Comparison of ENCODE assay signal across 22 cellular contexts in genomic region chr10:7428673-7429350, GRCh38. TPM values are rescaled to one million over a fixed set of nuclear protein-coding genes. Genes with fewer than 3 reads are reported as not detected.
DNase-seq lines count a peak whose midpoint lies in the region; ATAC-seq, FAIRE-seq and TF ChIP-seq lines count a peak whose summit lies in the region.
"Had no signal": no experiment of that assay in that cellular context is flagged by ENCODE, and none has a peak within 500 bp of the region (broad histone marks: within the 10 kb centered on the region; RNA-seq: fewer than 3 reads in every experiment).

No MANE protein-coding gene starts in this region.

- H4K20me1 ChIP-seq in GM12878 (ENCODE audit: control insufficient read depth, insufficient read depth) = no peaks in the 10 kb centered on the region

- H3K79me2 ChIP-seq in GM12878 (ENCODE audit: control insufficient read depth, insufficient read depth, low read length) = no peaks in the 10 kb centered on the region
- H3K79me2 ChIP-seq in mesendoderm (ENCODE audit: control insufficient read depth, insufficient read depth, low read length) = no peaks in the 10 kb centered on the region

- no peak for TF ChIP-seq EP300 in GM12878 (IDR thresholded peaks at IDR 0.05; ENCODE audit: borderline replicate concordance in 1 of 2, control insufficient read depth in 1 of 2, low read depth in 2 of 2, low read length in 2 of 2)

- FAIRE-seq in GM12878 (lab: Jason Lieb, UNC) = no peak
- FAIRE-seq: HepG2 had no signal

- WGBS in GM12878 (ENCODE audit: insufficient coverage, insufficient replicate concordance, low lambda C conversion rate, missing lambda C conversion rate) = 43% methylated on average over 5 of the region's 5 CpGs
- whole genome bisulfite sequencing in mesendoderm (ENCODE audit: extremely low coverage, insufficient coverage, low lambda C conversion rate) = no CpG with 5 or more reads among the region's 5 CpGs
- WGBS in aorta, 2 donors = 45 to 52% methylated on average over 5 of the region's 5 CpGs

- RAD21 ChIA-PET in GM12878 (lab: Charles Lee; ENCODE audit: unreplicated experiment) = interaction anchor here (0.9 kb wide), 1 partner anchor 10 kb away, joined by 3 read pairs; no protein-coding TSS in a partner anchor

- CTCF ChIA-PET in GM12878 (lab: Yijun Ruan, JAX) = interaction anchor here (0.7 to 1.3 kb wide), 5 partner anchors 8 to 97 kb away, joined by 3 to 5 read pairs (median 3); no protein-coding TSS in a partner anchor

- BruUV-seq in GM12878 (replicated peaks; lab: Mats Ljungman, UMichigan) = no TSS peak

- H2BK120ac ChIP-seq in mesendoderm (ENCODE audit: low read depth, low read length) = no peak overlapping the region

- H3K56ac ChIP-seq in mesendoderm (ENCODE audit: low read length) = no peak overlapping the region

- no peak overlapping the region for H3K18ac ChIP-seq in mesendoderm (ENCODE audit: low read length)

- no peak overlapping the region for H3K9ac ChIP-seq in GM12878 (ENCODE audit: control insufficient read depth, insufficient read depth, low read length)
- no peak overlapping the region for H3K9ac ChIP-seq in mesendoderm (ENCODE audit: low read length)
- H3K9ac ChIP-seq: SK-N-SH had no signal

- no peaks in the 10 kb centered on the region for H3K36me3 ChIP-seq in GM12878 (ENCODE audit: control insufficient read depth in 2 of 2, insufficient read depth in 2 of 2, low read length in 1 of 2)
- no peaks in the 10 kb centered on the region for H3K36me3 ChIP-seq in mesendoderm (ENCODE audit: control insufficient read depth, insufficient read depth, low read length)
- H3K36me3 ChIP-seq in aorta (ENCODE audit: control insufficient read depth in 1 of 2, insufficient read depth in 2 of 2, low read length in 1 of 2) = no peaks in the 10 kb centered on the region
- H3K36me3 ChIP-seq: MG63 had no signal

- no peak overlapping the region for H2BK15ac ChIP-seq in mesendoderm (replicated peaks; ENCODE audit: low read depth)

- no peak overlapping the region for H2BK5ac ChIP-seq in mesendoderm (ENCODE audit: low read length)

- H4K8ac ChIP-seq in mesendoderm (ENCODE audit: low read depth, low read length) = no peak overlapping the region

- in situ Hi-C loops in GM12878 (cut with MboI) = no loop called here

- H3K9me3 ChIP-seq in GM12878 (replicated peaks; ENCODE audit: control insufficient read depth, insufficient read depth, low read length) (no peaks in the 10 kb centered on the region), aorta (ENCODE audit: control insufficient read depth, low read length) (no peaks in the 10 kb centered on the region)
- H3K9me3 ChIP-seq: MG63, SK-N-SH had no signal

- no peak overlapping the region for H3K4me3 ChIP-seq in GM12865 (ENCODE audit: low read depth, low read length)
- H3K4me3 ChIP-seq in GM12878 = no peak overlapping the region
- H3K4me3 ChIP-seq in mesendoderm (ENCODE audit: low read length) = no peak overlapping the region
- no peak overlapping the region for H3K4me3 ChIP-seq in aorta (ENCODE audit: low read length in 2 of 2)
- H3K4me3 ChIP-seq: MG63 had no signal

- TF ChIP-seq CTCF in GM12865 (IDR thresholded peaks at IDR 0.05; ENCODE audit: insufficient read depth, low read depth, low read length, missing control alignments) = no peak
- no peak for TF ChIP-seq CTCF in GM12878 (IDR thresholded peaks at IDR 0.05 in 2 of 3, conservative IDR thresholded peaks at IDR 0.05 in 1 of 3; ENCODE audit: control insufficient read depth in 2 of 3, extremely low read depth in 1 of 3, insufficient read depth in 1 of 3, low read depth in 3 of 3, low read length in 3 of 3)

- peak overlapping the region; percentile 13; the same call in 1 of the 2 replicates for H2AFZ ChIP-seq in GM12878 (ENCODE audit: control insufficient read depth, low read depth, low read length)

- no peak for TF ChIP-seq RAD21 in GM12878 (IDR thresholded peaks at IDR 0.05; ENCODE audit: insufficient read depth, low read depth, low read length)

- DNase-seq in GM12865 (ENCODE audit: low read depth) = peak; percentile 67
- peak; percentile 30 for DNase-seq in MV-4-11 (lab: John Stamatoyannopoulos, UW)
- no peak for DNase-seq in GM12878 (ENCODE audit: low read depth, low spot score)
- no peak for DNase-seq in activated T-cell treated with anti-CD3 and anti-CD28 coated beads for 4 hours
- DNase-seq in mesendoderm = no peak
- no peak for DNase-seq in aorta
- DNase-seq in left ventricle myocardium superior = no peak
- DNase-seq: Calu3; CD4-positive, alpha-beta memory T cell; DMS53; KG1; MG63; NCI-H1417 treated with DMSO at 0.1 percent for 48 hours; NCI-H2029; NCI-H2171; NCI-H446 treated with DMSO at 0.1 percent for 48 hours; NCI-H748 treated with DMSO at 0.1 percent for 48 hours; SHP77; SK-N-SH; T-cell had no signal

- no peak overlapping the region for H3K4me2 ChIP-seq in GM12878 (ENCODE audit: control insufficient read depth, insufficient read depth)
- H3K4me2 ChIP-seq in mesendoderm (ENCODE audit: low read length) = no peak overlapping the region
- H3K4me2 ChIP-seq: SK-N-SH had no signal

- peaks cover 6% of the 10 kb centered on the region for H3K4me1 ChIP-seq in GM12878 (ENCODE audit: control insufficient read depth, insufficient read depth, low read length)
- H3K4me1 ChIP-seq in mesendoderm (ENCODE audit: control insufficient read depth, low read depth, low read length) = no peaks in the 10 kb centered on the region
- no peaks in the 10 kb centered on the region for H3K4me1 ChIP-seq in aorta (ENCODE audit: control insufficient read depth in 1 of 2, insufficient read depth in 2 of 2, low read length in 2 of 2)

- POLR2A ChIA-PET in GM12878 (lab: Charles Lee) = interaction anchor here (0.6 kb wide), 1 partner anchor 16 kb away, joined by 9 read pairs; no protein-coding TSS in a partner anchor

- ATAC-seq in GM21723 (IDR thresholded peaks at IDR 0.05; ENCODE audit: unreplicated experiment) (peak; percentile 51), GM12878 (peak; percentile 89), aorta (ENCODE audit: low FRiP score) (no peak), left ventricle myocardium superior (no peak)
- ATAC-seq: HepG2, T-cell had no signal

- TF ChIP-seq POLR2A in GM12878 (IDR thresholded peaks at IDR 0.05; ENCODE audit: low read depth, low read length) = no peak

- SMC1A ChIA-PET in GM12878 (lab: Charles Lee; ENCODE audit: uncharacterized antibody, unreplicated experiment) = interaction anchor here (1.1 to 1.8 kb wide), 4 partner anchors 7 to 39 kb away, joined by 3 to 7 read pairs (median 4); no protein-coding TSS in a partner anchor

- H3K27ac ChIP-seq in GM12878 (ENCODE audit: control insufficient read depth, insufficient read depth) (no peak overlapping the region), mesendoderm (ENCODE audit: low read depth, low read length) (no peak overlapping the region), aorta (ENCODE audit: low read depth in 1 of 2, low read length in 2 of 2) (no peak overlapping the region)

- intact Hi-C loops in GM12878 (cut with micrococcal nuclease; ENCODE audit: unreplicated experiment) (no loop called here), aorta (cut with DNase I) (no loop called here), left ventricle myocardium superior (cut with micrococcal nuclease) (loop anchor here (10.0 kb wide), 1 partner anchor 514 kb away; no protein-coding TSS in a partner anchor)

- H3K4ac ChIP-seq in mesendoderm (ENCODE audit: low read depth, low read length) = no peak overlapping the region

- no peaks in the 10 kb centered on the region for H3K79me1 ChIP-seq in mesendoderm (ENCODE audit: low read length)

- H3K27me3 ChIP-seq in GM12878 (replicated peaks in 1 of 2; ENCODE audit: control insufficient read depth in 2 of 2, insufficient read depth in 2 of 2, low read length in 1 of 2) = no peaks in the 10 kb centered on the region
- H3K27me3 ChIP-seq in mesendoderm (ENCODE audit: insufficient read depth, low read length, poor library complexity) = no peaks in the 10 kb centered on the region
- H3K27me3 ChIP-seq in aorta (ENCODE audit: control insufficient read depth in 1 of 2, insufficient read depth in 2 of 2, low read length in 1 of 2) = peaks cover 0 to 2% of the 10 kb centered on the region in 2 donors

- no peak overlapping the region for H4K5ac ChIP-seq in mesendoderm (ENCODE audit: low read length)

- no peak overlapping the region for H2AK5ac ChIP-seq in mesendoderm (ENCODE audit: low read length)

- H3K23ac ChIP-seq in mesendoderm (ENCODE audit: low read length) = no peak overlapping the region

RNA-seq across cellular contexts. Expression of gene SFMBT2, which starts 18.0 kb away (rescaled TPM):
- 125 and 127 TPM in 2 replicates for total RNA-seq in GM12878 (2013; cell fraction: nucleolus; rRNA removed)
- total RNA-seq in GM12878 (2014; rRNA removed) (16.7 and 17.0 TPM in 2 replicates), GM12878 (2014; rRNA removed; fragmentation: Illumina TruSeq; extraction: Trizol) (18.2 and 18.9 TPM in 2 replicates), GM12878 (2021) (26.1 and 29.6 TPM in 2 replicates), aorta (10 to 100 TPM in 1 of 2 donors, 1 to 10 TPM in 1; 9.2 to 20.3 TPM), left ventricle myocardium superior (11.0 TPM)
- 6.6 TPM for polyA plus RNA-seq in GM12878 (2011; ENCODE audit: low read depth)
- polyA plus RNA-seq in GM12878 (2011; rRNA removed) (19.0 and 22.5 TPM in 2 replicates), GM12878 (2014; fragmentation: Illumina TruSeq; extraction: Trizol) (20.5 and 21.5 TPM in 2 replicates), GM12878 (2014; fragmentation: Nextera tagmentation; extraction: Ambion mirVana) (1 to 10 TPM; 2.8 to 4.3 TPM), GM12878 (2014; rRNA removed) (13.3 and 13.6 TPM in 2 replicates), GM12878 (2016; fragmentation: Nextera tagmentation; extraction: Ambion mirVana) (10 to 100 TPM; 10.1 to 11.5 TPM), aorta (1 to 10 TPM in 1 of 2 donors, under 1 TPM in 1; 0.36 to 1.1 TPM)
- 14.6 and 18.5 TPM in 2 replicates for polyA plus RNA-seq in GM12878 (2011; cell fraction: cytosol; rRNA removed)
- 42.9 and 46.5 TPM in 2 replicates for polyA plus RNA-seq in GM12878 (2011; cell fraction: nucleus; rRNA removed)
- polyA plus RNA-seq in GM12878 (2012) = 8.3 and 10.7 TPM in 2 replicates
- polyA minus RNA-seq in GM12878 (2011; rRNA and poly(A)+ RNA removed) = 37.3 and 49.0 TPM in 2 replicates
- polyA minus RNA-seq in GM12878 (2011; cell fraction: cytosol; rRNA and poly(A)+ RNA removed) = 12.4 and 14.8 TPM in 2 replicates
- 45.3 and 64.3 TPM in 2 replicates for polyA minus RNA-seq in GM12878 (2011; cell fraction: nucleus; rRNA and poly(A)+ RNA removed)
- 1.1 TPM for polyA plus RNA-seq in mesendoderm (2013, experiment 1 of 2)
- 1.0 TPM for polyA plus RNA-seq in mesendoderm (2013, experiment 2 of 2)

Comparison
In these comparisons a context has a peak if more than half of its experiments do, and no peak if none do; other contexts are left out.
1. DNase-seq: peak in GM12865 (single experiment) and MV-4-11 (single experiment); none in GM12878 (single experiment), activated T-cell treated with anti-CD3 and anti-CD28 coated beads for 4 hours (single experiment), mesendoderm (single experiment), aorta (0 of 2) and left ventricle myocardium superior (single experiment).
2. ATAC-seq: peak in GM21723 (single experiment) and GM12878 (single experiment); none in aorta (single experiment) and left ventricle myocardium superior (single experiment).